Comparison of ENCODE assay signal across 11 cellular contexts in genomic region chr20:4869290-4870193, GRCh38. TPM values are rescaled to one million over a fixed set of nuclear protein-coding genes. Genes with fewer than 3 reads are reported as not detected.
A peak's percentile ranks its signal among the peaks of the same experiment; 100 is the strongest.
DNase-seq lines count a peak whose midpoint lies in the region; ATAC-seq and TF ChIP-seq lines count a peak whose summit lies in the region.
"Had no signal": no experiment of that assay in that cellular context is flagged by ENCODE, and none has a peak within 500 bp of the region (broad histone marks: within the 10 kb centered on the region; RNA-seq: fewer than 3 reads in every experiment).

No MANE protein-coding gene starts in this region.

- ATAC-seq in stimulated activated naive B cell treated with anti-CD40 and anti-IgM and Interleukin-4, amounts not matched to agents 10 μg/mL and 1 μg/mL and 100 μg/mL, for 72 hours (replicated peaks) = no peak
- ATAC-seq in GM21390 (IDR thresholded peaks at IDR 0.05; ENCODE audit: unreplicated experiment) = no peak
- ATAC-seq: activated CD8-positive, alpha-beta T cell treated with anti-CD3 and anti-CD28 coated beads, Interleukin-2, amount 10 ng/mL, durations not matched to agents 7 days and 5 days; GM12878 had no signal

- H3K4me1 Mint-ChIP-seq in activated T-cell treated with anti-CD3 and anti-CD28 coated beads, Interleukin-2, amount 50 U/mL, for 24 hours (ENCODE audit: low read depth) = peaks cover 11% of the 10 kb centered on the region
- no peaks in the 10 kb centered on the region for H3K4me1 Mint-ChIP-seq in endothelial cell (ENCODE audit: unreplicated experiment)
- H3K4me1 Mint-ChIP-seq in stimulated activated naive B cell treated with anti-CD40 and anti-IgM and Interleukin-4, amounts not matched to agents 10 μg/mL and 1 μg/mL and 100 μg/mL, for 72 hours = peaks cover under 1 to 5% of the 10 kb centered on the region in 2 donors
- H3K4me1 Mint-ChIP-seq: B cell had no signal

- peak overlapping the region; percentile 69 for H3K27ac Mint-ChIP-seq in activated T-cell treated with anti-CD3 and anti-CD28 coated beads, Interleukin-2, amount 50 U/mL, for 24 hours
- H3K27ac Mint-ChIP-seq in endothelial cell (ENCODE audit: unreplicated experiment) = no peak overlapping the region
- H3K27ac Mint-ChIP-seq in stimulated activated naive B cell treated with anti-CD40 and anti-IgM and Interleukin-4, amounts not matched to agents 10 μg/mL and 1 μg/mL and 100 μg/mL, for 72 hours = peak overlapping the region; percentile 14
- H3K27ac Mint-ChIP-seq: activated CD8-positive, alpha-beta T cell treated with anti-CD3 and anti-CD28 coated beads, Interleukin-2, amount 10 ng/mL, durations not matched to agents 7 days and 5 days; B cell had no signal

- H3K4me3 Mint-ChIP-seq in activated T-cell treated with anti-CD3 and anti-CD28 coated beads, Interleukin-2, amount 50 U/mL, for 24 hours = no peak overlapping the region
- peak overlapping the region; percentile 57 for H3K4me3 Mint-ChIP-seq in endothelial cell (ENCODE audit: unreplicated experiment)
- H3K4me3 Mint-ChIP-seq in stimulated activated naive B cell treated with anti-CD40 and anti-IgM and Interleukin-4, amounts not matched to agents 10 μg/mL and 1 μg/mL and 100 μg/mL, for 72 hours = no peak overlapping the region
- H3K4me3 Mint-ChIP-seq: activated CD8-positive, alpha-beta T cell treated with anti-CD3 and anti-CD28 coated beads, Interleukin-2, amount 10 ng/mL, durations not matched to agents 7 days and 5 days; B cell had no signal

- no peak for TF ChIP-seq CTCF in endothelial cell (IDR thresholded peaks at IDR 0.05; ENCODE audit: unreplicated experiment)
- no peak for TF ChIP-seq CTCF in GM10266 (IDR thresholded peaks at IDR 0.05; ENCODE audit: control insufficient read depth, insufficient read depth, low read depth, missing control alignments)

- no peaks in the 10 kb centered on the region for H3K27me3 Mint-ChIP-seq in activated T-cell treated with anti-CD3 and anti-CD28 coated beads, Interleukin-2, amount 50 U/mL, for 24 hours
- peaks cover 2% of the 10 kb centered on the region for H3K27me3 Mint-ChIP-seq in endothelial cell (ENCODE audit: unreplicated experiment)
- no peaks in the 10 kb centered on the region for H3K27me3 Mint-ChIP-seq in stimulated activated naive B cell treated with anti-CD40 and anti-IgM and Interleukin-4, amounts not matched to agents 10 μg/mL and 1 μg/mL and 100 μg/mL, for 72 hours
- H3K27me3 Mint-ChIP-seq: B cell had no signal

- DNase-seq in activated T-cell treated with anti-CD3 and anti-CD28 coated beads, Interleukin-2, amount 50 U/mL, for 24 hours = no peak
- no peak for DNase-seq in activated T-cell treated with anti-CD3 and anti-CD28 coated beads, Interleukin-2, amount 50 U/mL, for 1 hour
- DNase-seq in NCI-H748 treated with DMSO at 0.1 percent for 48 hours (lab: John Stamatoyannopoulos, UW) (peak; percentile 78), endothelial cell (ENCODE audit: low spot score) (no peak), germinal center (ENCODE audit: low spot score) (no peak), GM10266 (ENCODE audit: extremely low spot score) (no peak)
- DNase-seq in stimulated activated naive B cell treated with anti-CD40 and anti-IgM and Interleukin-4, amounts not matched to agents 10 μg/mL and 1 μg/mL and 100 μg/mL, for 72 hours = no peak
- DNase-seq: activated CD8-positive, alpha-beta T cell treated with anti-CD3 and anti-CD28 coated beads, Interleukin-2, amount 10 ng/mL, durations not matched to agents 7 days and 5 days had no signal

- H3K9me3 Mint-ChIP-seq in activated T-cell treated with anti-CD3 and anti-CD28 coated beads, Interleukin-2, amount 50 U/mL, for 24 hours = no peaks in the 10 kb centered on the region
- no peaks in the 10 kb centered on the region for H3K9me3 Mint-ChIP-seq in endothelial cell (ENCODE audit: unreplicated experiment)
- H3K9me3 Mint-ChIP-seq in stimulated activated naive B cell treated with anti-CD40 and anti-IgM and Interleukin-4, amounts not matched to agents 10 μg/mL and 1 μg/mL and 100 μg/mL, for 72 hours = no peaks in the 10 kb centered on the region

- peaks cover 87% of the 10 kb centered on the region for H3K36me3 Mint-ChIP-seq in activated T-cell treated with anti-CD3 and anti-CD28 coated beads, Interleukin-2, amount 50 U/mL, for 24 hours (ENCODE audit: low read depth)
- peaks cover 52% of the 10 kb centered on the region for H3K36me3 Mint-ChIP-seq in endothelial cell (ENCODE audit: low read depth, unreplicated experiment)
- H3K36me3 Mint-ChIP-seq in stimulated activated naive B cell treated with anti-CD40 and anti-IgM and Interleukin-4, amounts not matched to agents 10 μg/mL and 1 μg/mL and 100 μg/mL, for 72 hours = peaks cover 51 to 67% of the 10 kb centered on the region in 2 donors

RNA-seq across cellular contexts. Expression of gene RASSF2, which starts 46.1 kb away (rescaled TPM):
- total RNA-seq in endothelial cell (ENCODE audit: unreplicated experiment) = 229 TPM
